ENCODE assay signal across 7 cellular contexts in genomic region chr22:40508046-40508445, GRCh38.
DNase-seq lines count a peak whose midpoint lies in the region; TF ChIP-seq lines count a peak whose summit lies in the region.
"Not testable (repeated sequence)": the region's sequence is repeated elsewhere in the genome, so short reads cannot be mapped to it uniquely, and the experiment has no call there.

No MANE protein-coding gene starts in this region.

- not testable (repeated sequence) for H3K27me3 ChIP-seq in adrenal gland, hepatocyte, stomach

- H2AFZ ChIP-seq in hepatocyte: not testable (repeated sequence)

- not testable (repeated sequence) for H3K4me3 ChIP-seq in adrenal gland, coronary artery, hepatocyte, stomach

- H3K9me3 ChIP-seq in adrenal gland (replicated peaks in 1 of 3); hepatocyte (ENCODE audit: low read depth); stomach: not testable (repeated sequence)

- H3K4me2 ChIP-seq in hepatocyte: not testable (repeated sequence)

- peaks cover 72% of the 10 kb centered on the region for H3K4me1 Mint-ChIP-seq in osteocyte (ENCODE audit: unreplicated experiment)

- DNase-seq in EL (peak; percentile 40), NCI-H526 (lab: John Stamatoyannopoulos, UW) (peak; percentile 54 to 55), adrenal gland (peak in 1 of 7 donors; percentile 44)
- DNase-seq in coronary artery (ENCODE audit: low spot score); hepatocyte (ENCODE audit: low spot score); osteocyte (ENCODE audit: extremely low spot score, unreplicated experiment); stomach: not testable (repeated sequence)

- H3K27me3 Mint-ChIP-seq in osteocyte (ENCODE audit: unreplicated experiment): not testable (repeated sequence)

- not testable (repeated sequence) for H3K9me3 Mint-ChIP-seq in osteocyte (ENCODE audit: unreplicated experiment)

- H3K4me1 ChIP-seq in adrenal gland (replicated peaks in 1 of 2) (peaks cover 29 to 74% of the 10 kb centered on the region in 2 donors), hepatocyte (ENCODE audit: insufficient read depth) (peaks cover 32% of the 10 kb centered on the region), stomach (peaks cover 34 to 96% (median 63%) of the 10 kb centered on the region in 4 donors)

- not testable (repeated sequence) for H3K4me3 Mint-ChIP-seq in osteocyte (ENCODE audit: unreplicated experiment)

- 39 to 43% (median 41%) methylated on average over 8 of the region's 8 CpGs for WGBS in adrenal gland, 4 donors
- WGBS in hepatocyte (ENCODE audit: low lambda C conversion rate, missing lambda C conversion rate): 67% methylated on average over 8 of the region's 8 CpGs
- WGBS in stomach, 5 donors: 36 to 56% (median 38%) methylated on average over 8 of the region's 8 CpGs

- H3K36me3 ChIP-seq in adrenal gland (replicated peaks in 1 of 2); hepatocyte (replicated peaks; ENCODE audit: insufficient read depth, low read depth); stomach: not testable (repeated sequence)

- H3K36me3 Mint-ChIP-seq in osteocyte (ENCODE audit: unreplicated experiment): not testable (repeated sequence)

- H3K9me2 ChIP-seq in hepatocyte (replicated peaks; ENCODE audit: insufficient read depth): not testable (repeated sequence)

- not testable (repeated sequence) for TF ChIP-seq EP300 in stomach (IDR thresholded peaks at IDR 0.05)

- peak overlapping the region; percentile 94 for H3K27ac Mint-ChIP-seq in osteocyte (ENCODE audit: unreplicated experiment)

- intact Hi-C loops in adrenal gland (cut with DNase I); stomach (cut with DNase I; ENCODE audit: low total_unique reads): not testable (repeated sequence)

- peaks cover 46% of the 10 kb centered on the region for H3K79me2 ChIP-seq in hepatocyte

- H4K20me1 ChIP-seq in hepatocyte (ENCODE audit: insufficient read depth, poor library complexity, severe bottlenecking): not testable (repeated sequence)

- not testable (repeated sequence) for TF ChIP-seq POLR2A in adrenal gland (IDR thresholded peaks at IDR 0.05); stomach (IDR thresholded peaks at IDR 0.05)

- H3K27ac ChIP-seq in adrenal gland (peak overlapping the region in 3 of 5 donors; percentile 80 to 95 (median 87)), coronary artery (peak overlapping the region; percentile 76 to 81), hepatocyte (peak overlapping the region; percentile 87), stomach (peak overlapping the region; percentile 3 to 86 (median 82))

- not testable (repeated sequence) for TF ChIP-seq CTCF in adrenal gland (IDR thresholded peaks at IDR 0.05); coronary artery (IDR thresholded peaks at IDR 0.05); hepatocyte (IDR thresholded peaks at IDR 0.05; ENCODE audit: poor library complexity); osteocyte (IDR thresholded peaks at IDR 0.05); stomach (IDR thresholded peaks at IDR 0.05)
